40 cellular contexts compared by ENCODE assay signal in genomic region chr11:4418403-4418802, GRCh38. TPM values are rescaled to one million over a fixed set of nuclear protein-coding genes. Genes with fewer than 3 reads are reported as not detected.
"Had no signal": no experiment of that assay in that cellular context is flagged by ENCODE, and none has a peak within 500 bp of the region (broad histone marks: within the 10 kb centered on the region; RNA-seq: fewer than 3 reads in every experiment).

No MANE protein-coding gene starts in this region.

- FAIRE-seq: astrocyte, bronchial epithelial cell, TTC549 had no signal

- ATAC-seq: activated CD4-positive, alpha-beta T cell treated with anti-CD3 and anti-CD28 coated beads for 36 hours; activated naive CD4-positive, alpha-beta T cell treated with anti-CD3 and anti-CD28 coated beads, Interleukin-2, amount 50 U/mL, for 72 hours; activated T-cell treated with anti-CD3 and anti-CD28 coated beads, Interleukin-2, amount 50 U/mL, for 4 hours; activated T-cell treated with anti-CD3 and anti-CD28 coated beads, Interleukin-2, amount 50 U/mL, for 72 hours; activated T-helper 17 cell treated with anti-CD3 and anti-CD28 coated beads, Interleukin-2, amount 50 U/mL, for 72 hours had no signal

- H3K4me3 Mint-ChIP-seq: activated B cell treated with CpG ODN at 0.5 μM for 24 hours; activated CD4-positive, alpha-beta memory T cell treated with anti-CD3 and anti-CD28 coated beads, Interleukin-2, amount 10 ng/mL, durations not matched to agents 7 days and 5 days; activated CD4-positive, alpha-beta T cell treated with anti-CD3 and anti-CD28 coated beads for 36 hours; activated CD4-positive, alpha-beta T cell treated with anti-CD3 and anti-CD28 coated beads, Interleukin-2, amount 10 ng/mL, durations not matched to agents 7 days and 5 days; activated naive CD4-positive, alpha-beta T cell treated with anti-CD3 and anti-CD28 coated beads for 36 hours; activated naive CD8-positive, alpha-beta T cell treated with anti-CD3 and anti-CD28 coated beads for 36 hours; activated T-cell treated with anti-CD3 and anti-CD28 coated beads, Interleukin-2, amount 50 U/mL, for 4 hours; activated T-cell treated with anti-CD3 and anti-CD28 coated beads, Interleukin-2, amount 50 U/mL, for 72 hours; activated T-helper 1 cell treated with anti-CD3 and anti-CD28 coated beads, Interleukin-12 subunit alpha, Interleukin-12 subunit beta, Interleukin-2, Interleukin-4 antibody, amounts not matched to agents 30 ng/mL and 10 ng/mL and 1 ng/mL, durations not matched to agents 14 hours and 24 hours and 36 hours; activated T-helper 17 cell treated with anti-CD3 and anti-CD28 coated beads, Interleukin-2, amount 50 U/mL, for 72 hours; brain; central memory CD8-positive, alpha-beta T cell; T-helper 1 cell treated with Interleukin-12 subunit alpha and Interleukin-12 subunit beta and Interleukin-4 antibody, amounts not matched to agents 30 μg/mL and 1 μg/mL, for 36 hours; T-helper 2 cell treated with Interferon-gamma antibody and Interleukin-4, amounts not matched to agents 5 μg/mL and 100 μg/mL, for 36 hours had no signal

- H3K4me3 ChIP-seq: adrenal gland, cardiac muscle cell had no signal

- H3K27me3 Mint-ChIP-seq: activated CD4-positive, alpha-beta T cell treated with anti-CD3 and anti-CD28 coated beads, Interleukin-2, amount 10 ng/mL, durations not matched to agents 7 days and 5 days had no signal

- DNase-seq: activated B cell treated with CpG ODN at 0.5 μM for 24 hours; activated CD4-positive, alpha-beta memory T cell treated with anti-CD3 and anti-CD28 coated beads, Interleukin-2, amount 10 ng/mL, durations not matched to agents 7 days and 5 days; activated CD4-positive, alpha-beta T cell treated with anti-CD3 and anti-CD28 coated beads for 1 hour; activated CD4-positive, alpha-beta T cell treated with anti-CD3 and anti-CD28 coated beads for 36 hours; activated CD4-positive, alpha-beta T cell treated with anti-CD3 and anti-CD28 coated beads for 48 hours; activated CD4-positive, alpha-beta T cell treated with anti-CD3 and anti-CD28 coated beads, Interleukin-2, amount 10 ng/mL, durations not matched to agents 7 days and 5 days; activated CD4-positive, alpha-beta T cell treated with anti-CD3 and anti-CD28 coated beads, Interleukin-2, amount 50 U/mL, for 48 hours; activated CD8-positive, alpha-beta memory T cell treated with anti-CD3 and anti-CD28 coated beads, Interleukin-2, amount 50 U/mL, for 4 hours; activated effector memory CD4-positive, alpha-beta T cell treated with anti-CD3 and anti-CD28 coated beads, Interleukin-2, amount 50 U/mL, for 16 hours; activated gamma-delta T cell treated with Interleukin-2 at 50 U/mL for 16 hours; activated naive CD4-positive, alpha-beta T cell; activated naive CD4-positive, alpha-beta T cell treated with anti-CD3 and anti-CD28 coated beads for 36 hours; activated naive CD4-positive, alpha-beta T cell treated with anti-CD3 and anti-CD28 coated beads, Interleukin-2, amount 50 U/mL, for 16 hours; activated naive CD8-positive, alpha-beta T cell treated with anti-CD3 and anti-CD28 coated beads for 36 hours; activated T-cell treated with anti-CD3 and anti-CD28 coated beads for 4 hours; activated T-cell treated with anti-CD3 and anti-CD28 coated beads, Interleukin-2, amount 50 U/mL, for 1 hour; activated T-cell treated with anti-CD3 and anti-CD28 coated beads, Interleukin-2, amount 50 U/mL, for 4 hours; activated T-cell treated with anti-CD3 and anti-CD28 coated beads, Interleukin-2, amount 50 U/mL, for 72 hours; adrenal gland; amniotic stem cell; aorta; caudate nucleus; cerebellar nuclear complex; SW 1271; T-helper 1 cell; T-helper 2 cell; T-helper 9 cell had no signal

- H3K4me1 ChIP-seq: adrenal gland had no signal

- H3K4me1 Mint-ChIP-seq: activated B cell treated with CpG ODN at 0.5 μM for 24 hours; activated CD4-positive, alpha-beta memory T cell treated with anti-CD3 and anti-CD28 coated beads, Interleukin-2, amount 10 ng/mL, durations not matched to agents 7 days and 5 days; activated CD4-positive, alpha-beta T cell treated with anti-CD3 and anti-CD28 coated beads for 36 hours; activated CD4-positive, alpha-beta T cell treated with anti-CD3 and anti-CD28 coated beads, Interleukin-2, amount 10 ng/mL, durations not matched to agents 7 days and 5 days; activated naive CD8-positive, alpha-beta T cell treated with anti-CD3 and anti-CD28 coated beads for 36 hours; activated T-helper 17 cell treated with anti-CD3 and anti-CD28 coated beads, Interleukin-2, amount 50 U/mL, for 72 hours; brain; central memory CD8-positive, alpha-beta T cell had no signal

- H3K27me3 ChIP-seq: adrenal gland, cardiac muscle cell had no signal

- H3K9me3 ChIP-seq: adrenal gland had no signal

- H3K27ac Mint-ChIP-seq: activated B cell treated with CpG ODN at 0.5 μM for 24 hours; activated CD4-positive, alpha-beta memory T cell treated with anti-CD3 and anti-CD28 coated beads, Interleukin-2, amount 10 ng/mL, durations not matched to agents 7 days and 5 days; activated CD4-positive, alpha-beta T cell treated with anti-CD3 and anti-CD28 coated beads for 36 hours; activated CD4-positive, alpha-beta T cell treated with anti-CD3 and anti-CD28 coated beads, Interleukin-2, amount 10 ng/mL, durations not matched to agents 7 days and 5 days; activated naive CD4-positive, alpha-beta T cell treated with anti-CD3 and anti-CD28 coated beads for 36 hours; activated naive CD4-positive, alpha-beta T cell treated with anti-CD3 and anti-CD28 coated beads, Interleukin-2, amount 50 U/mL, for 72 hours; activated naive CD8-positive, alpha-beta T cell treated with anti-CD3 and anti-CD28 coated beads for 36 hours; activated T-cell treated with anti-CD3 and anti-CD28 coated beads, Interleukin-2, amount 50 U/mL, for 72 hours; activated T-helper 1 cell treated with anti-CD3 and anti-CD28 coated beads, Interleukin-12 subunit alpha, Interleukin-12 subunit beta, Interleukin-2, Interleukin-4 antibody, amounts not matched to agents 30 ng/mL and 10 ng/mL and 1 ng/mL, durations not matched to agents 14 hours and 24 hours and 36 hours; activated T-helper 17 cell treated with anti-CD3 and anti-CD28 coated beads, Interleukin-2, amount 50 U/mL, for 72 hours; brain; T-helper 1 cell treated with Interleukin-12 subunit alpha and Interleukin-12 subunit beta and Interleukin-4 antibody, amounts not matched to agents 30 μg/mL and 1 μg/mL, for 36 hours; T-helper 2 cell treated with Interferon-gamma antibody and Interleukin-4, amounts not matched to agents 5 μg/mL and 100 μg/mL, for 36 hours had no signal

- H3K27ac ChIP-seq: adrenal gland, cardiac muscle cell, VCaP had no signal

- H3K36me3 Mint-ChIP-seq: activated naive CD4-positive, alpha-beta T cell treated with anti-CD3 and anti-CD28 coated beads, Interleukin-2, amount 50 U/mL, for 72 hours; activated naive CD8-positive, alpha-beta T cell treated with anti-CD3 and anti-CD28 coated beads for 36 hours; brain had no signal

- H3K36me3 ChIP-seq: adrenal gland, cardiac muscle cell had no signal

- H3K9me3 Mint-ChIP-seq: activated B cell treated with CpG ODN at 0.5 μM for 24 hours; activated CD4-positive, alpha-beta memory T cell treated with anti-CD3 and anti-CD28 coated beads, Interleukin-2, amount 10 ng/mL, durations not matched to agents 7 days and 5 days; activated CD4-positive, alpha-beta T cell treated with anti-CD3 and anti-CD28 coated beads, Interleukin-2, amount 10 ng/mL, durations not matched to agents 7 days and 5 days; activated naive CD4-positive, alpha-beta T cell treated with anti-CD3 and anti-CD28 coated beads for 36 hours; activated naive CD8-positive, alpha-beta T cell treated with anti-CD3 and anti-CD28 coated beads for 36 hours; activated T-cell treated with anti-CD3 and anti-CD28 coated beads, Interleukin-2, amount 50 U/mL, for 4 hours; activated T-cell treated with anti-CD3 and anti-CD28 coated beads, Interleukin-2, amount 50 U/mL, for 72 hours; activated T-helper 1 cell treated with anti-CD3 and anti-CD28 coated beads, Interleukin-12 subunit alpha, Interleukin-12 subunit beta, Interleukin-2, Interleukin-4 antibody, amounts not matched to agents 30 ng/mL and 10 ng/mL and 1 ng/mL, durations not matched to agents 14 hours and 24 hours and 36 hours; activated T-helper 17 cell treated with anti-CD3 and anti-CD28 coated beads, Interleukin-2, amount 50 U/mL, for 72 hours; brain; central memory CD8-positive, alpha-beta T cell; T-helper 1 cell treated with Interleukin-12 subunit alpha and Interleukin-12 subunit beta and Interleukin-4 antibody, amounts not matched to agents 30 μg/mL and 1 μg/mL, for 36 hours; T-helper 2 cell treated with Interferon-gamma antibody and Interleukin-4, amounts not matched to agents 5 μg/mL and 100 μg/mL, for 36 hours had no signal

RNA-seq across cellular contexts. Expression of gene OR52K2, which starts 30.7 kb away (rescaled TPM):
- total RNA-seq: activated B cell treated with CpG ODN at 0.5 μM for 24 hours; activated CD4-positive, alpha-beta memory T cell treated with anti-CD3 and anti-CD28 coated beads, Interleukin-2, amount 10 ng/mL, durations not matched to agents 7 days and 5 days; activated CD4-positive, alpha-beta T cell treated with anti-CD3 and anti-CD28 coated beads, Interleukin-2, amount 10 ng/mL, durations not matched to agents 7 days and 5 days; activated CD8-positive, alpha-beta memory T cell treated with anti-CD3 and anti-CD28 coated beads for 36 hours; activated naive CD4-positive, alpha-beta T cell treated with anti-CD3 and anti-CD28 coated beads for 36 hours; activated naive CD4-positive, alpha-beta T cell treated with anti-CD3 and anti-CD28 coated beads, Interleukin-2, amount 50 U/mL, for 72 hours; activated naive CD8-positive, alpha-beta T cell treated with anti-CD3 and anti-CD28 coated beads for 36 hours; activated T-cell treated with anti-CD3 and anti-CD28 coated beads, Interleukin-2, amount 50 U/mL, for 4 hours; activated T-cell treated with anti-CD3 and anti-CD28 coated beads, Interleukin-2, amount 50 U/mL, for 72 hours; activated T-helper 1 cell treated with anti-CD3 and anti-CD28 coated beads, Interleukin-12 subunit alpha, Interleukin-12 subunit beta, Interleukin-2, Interleukin-4 antibody, amounts not matched to agents 30 ng/mL and 10 ng/mL and 1 ng/mL, durations not matched to agents 14 hours and 24 hours and 36 hours; activated T-helper 17 cell treated with anti-CD3 and anti-CD28 coated beads, Interleukin-2, amount 50 U/mL, for 72 hours; aorta; bronchial epithelial cell; cardiac muscle cell had no signal
- polyA plus RNA-seq: adrenal gland, aorta, cardiac muscle cell had no signal

RNA-seq across cellular contexts. Expression of gene OR52B4, which starts 50.2 kb away (rescaled TPM):
- total RNA-seq: activated B cell treated with CpG ODN at 0.5 μM for 24 hours; activated CD4-positive, alpha-beta memory T cell treated with anti-CD3 and anti-CD28 coated beads, Interleukin-2, amount 10 ng/mL, durations not matched to agents 7 days and 5 days; activated CD4-positive, alpha-beta T cell treated with anti-CD3 and anti-CD28 coated beads for 36 hours; activated CD4-positive, alpha-beta T cell treated with anti-CD3 and anti-CD28 coated beads, Interleukin-2, amount 10 ng/mL, durations not matched to agents 7 days and 5 days; activated CD8-positive, alpha-beta memory T cell treated with anti-CD3 and anti-CD28 coated beads for 36 hours; activated naive CD4-positive, alpha-beta T cell treated with anti-CD3 and anti-CD28 coated beads for 36 hours; activated naive CD4-positive, alpha-beta T cell treated with anti-CD3 and anti-CD28 coated beads, Interleukin-2, amount 50 U/mL, for 72 hours; activated naive CD8-positive, alpha-beta T cell treated with anti-CD3 and anti-CD28 coated beads for 36 hours; activated T-cell treated with anti-CD3 and anti-CD28 coated beads, Interleukin-2, amount 50 U/mL, for 4 hours; activated T-cell treated with anti-CD3 and anti-CD28 coated beads, Interleukin-2, amount 50 U/mL, for 72 hours; activated T-helper 1 cell treated with anti-CD3 and anti-CD28 coated beads, Interleukin-12 subunit alpha, Interleukin-12 subunit beta, Interleukin-2, Interleukin-4 antibody, amounts not matched to agents 30 ng/mL and 10 ng/mL and 1 ng/mL, durations not matched to agents 14 hours and 24 hours and 36 hours; activated T-helper 17 cell treated with anti-CD3 and anti-CD28 coated beads, Interleukin-2, amount 50 U/mL, for 72 hours; adrenal gland; aorta; astrocyte; bronchial epithelial cell; cardiac muscle cell had no signal
- polyA plus RNA-seq: adrenal gland, aorta, cardiac muscle cell had no signal
